In genomic region chr11:802693-803466, GRCh38 we compare ENCODE assay signal across 12 cellular contexts. TPM values are rescaled to one million over a fixed set of nuclear protein-coding genes. Genes with fewer than 3 reads are reported as not detected.
A peak's percentile ranks its signal among the peaks of the same experiment; 100 is the strongest.
DNase-seq lines count a peak whose midpoint lies in the region; ATAC-seq and TF ChIP-seq lines count a peak whose summit lies in the region.
"Had no signal": no experiment of that assay in that cellular context is flagged by ENCODE, and none has a peak within 500 bp of the region (broad histone marks: within the 10 kb centered on the region; RNA-seq: fewer than 3 reads in every experiment).

No MANE protein-coding gene starts in this region.

- peak overlapping the region; percentile 64 for H3K4me3 Mint-ChIP-seq in activated naive CD4-positive, alpha-beta T cell treated with anti-CD3 and anti-CD28 coated beads, Interleukin-2, amount 50 U/mL, for 24 hours
- peak overlapping the region; percentile 82 for H3K4me3 Mint-ChIP-seq in activated CD4-positive, alpha-beta memory T cell treated with anti-CD3 and anti-CD28 coated beads, Interleukin-2, amount 10 ng/mL, durations not matched to agents 7 days and 5 days

- H3K27ac Mint-ChIP-seq in activated naive CD4-positive, alpha-beta T cell treated with anti-CD3 and anti-CD28 coated beads, Interleukin-2, amount 50 U/mL, for 24 hours: no peak overlapping the region
- no peak overlapping the region for H3K27ac Mint-ChIP-seq in activated naive CD4-positive, alpha-beta T cell treated with anti-CD3 and anti-CD28 coated beads, Interleukin-2, amount 50 U/mL, for 72 hours
- no peak overlapping the region for H3K27ac Mint-ChIP-seq in activated CD4-positive, alpha-beta memory T cell treated with anti-CD3 and anti-CD28 coated beads, Interleukin-2, amount 10 ng/mL, durations not matched to agents 7 days and 5 days

- ATAC-seq in activated naive CD4-positive, alpha-beta T cell treated with anti-CD3 and anti-CD28 coated beads, Interleukin-2, amount 50 U/mL, for 72 hours: no peak
- ATAC-seq in upper lobe of right lung: no peak

- no peaks in the 10 kb centered on the region for H3K36me3 Mint-ChIP-seq in activated naive CD4-positive, alpha-beta T cell treated with anti-CD3 and anti-CD28 coated beads, Interleukin-2, amount 50 U/mL, for 24 hours
- H3K36me3 Mint-ChIP-seq in activated naive CD4-positive, alpha-beta T cell treated with anti-CD3 and anti-CD28 coated beads, Interleukin-2, amount 50 U/mL, for 72 hours: no peaks in the 10 kb centered on the region
- H3K36me3 Mint-ChIP-seq in activated CD4-positive, alpha-beta memory T cell treated with anti-CD3 and anti-CD28 coated beads, Interleukin-2, amount 10 ng/mL, durations not matched to agents 7 days and 5 days (ENCODE audit: low read depth): peaks cover 18% of the 10 kb centered on the region

- H3K4me3 ChIP-seq in skeletal muscle cell (ENCODE audit: low read depth, low read length) (peak overlapping the region; percentile 75), upper lobe of right lung (no peak overlapping the region)
- H3K4me3 ChIP-seq: adrenal gland, prostate gland had no signal

- TF ChIP-seq CTCF in upper lobe of right lung (IDR thresholded peaks at IDR 0.05): no peak

- no peak for DNase-seq in activated naive CD4-positive, alpha-beta T cell treated with anti-CD3 and anti-CD28 coated beads, Interleukin-2, amount 50 U/mL, for 72 hours (ENCODE audit: low spot score in 2 of 2)
- DNase-seq in activated CD4-positive, alpha-beta memory T cell treated with anti-CD3 and anti-CD28 coated beads, Interleukin-2, amount 10 ng/mL, durations not matched to agents 7 days and 5 days: no peak
- no peak for DNase-seq in skeletal muscle cell (ENCODE audit: low read depth)
- DNase-seq in upper lobe of right lung: no peak
- DNase-seq in D341Med (ENCODE audit: low spot score): no peak
- DNase-seq: activated CD4-positive, alpha-beta T cell treated with anti-CD3 and anti-CD28 coated beads, Interleukin-2, amount 50 U/mL, for 1 hour; adrenal gland; cortex of kidney; midbrain; NCI-H2029 treated with DMSO at 0.1 percent for 48 hours had no signal

- H3K4me1 ChIP-seq in upper lobe of right lung: peaks cover 15% of the 10 kb centered on the region

- H3K9me3 Mint-ChIP-seq in activated naive CD4-positive, alpha-beta T cell treated with anti-CD3 and anti-CD28 coated beads, Interleukin-2, amount 50 U/mL, for 24 hours: no peaks in the 10 kb centered on the region
- H3K9me3 Mint-ChIP-seq in activated naive CD4-positive, alpha-beta T cell treated with anti-CD3 and anti-CD28 coated beads, Interleukin-2, amount 50 U/mL, for 72 hours: no peaks in the 10 kb centered on the region
- no peaks in the 10 kb centered on the region for H3K9me3 Mint-ChIP-seq in activated CD4-positive, alpha-beta memory T cell treated with anti-CD3 and anti-CD28 coated beads, Interleukin-2, amount 10 ng/mL, durations not matched to agents 7 days and 5 days

- CTCF ChIA-PET in activated CD4-positive, alpha-beta memory T cell treated with anti-CD3 and anti-CD28 coated beads, Interleukin-2, amount 10 ng/mL, durations not matched to agents 7 days and 5 days (lab: Charles Lee): no interaction called here

- H3K27me3 ChIP-seq in upper lobe of right lung: no peaks in the 10 kb centered on the region
- H3K27me3 ChIP-seq: adrenal gland had no signal

- no peaks in the 10 kb centered on the region for H3K27me3 Mint-ChIP-seq in activated naive CD4-positive, alpha-beta T cell treated with anti-CD3 and anti-CD28 coated beads, Interleukin-2, amount 50 U/mL, for 24 hours
- no peaks in the 10 kb centered on the region for H3K27me3 Mint-ChIP-seq in activated CD4-positive, alpha-beta memory T cell treated with anti-CD3 and anti-CD28 coated beads, Interleukin-2, amount 10 ng/mL, durations not matched to agents 7 days and 5 days

- intact Hi-C loops in upper lobe of right lung (cut with DNase I): no loop called here

- H3K9me3 ChIP-seq in upper lobe of right lung: no peaks in the 10 kb centered on the region
- H3K9me3 ChIP-seq: adrenal gland, prostate gland had no signal

- POLR2A ChIA-PET in activated CD4-positive, alpha-beta memory T cell treated with anti-CD3 and anti-CD28 coated beads, Interleukin-2, amount 10 ng/mL, durations not matched to agents 7 days and 5 days (lab: Charles Lee): interaction anchor here (2.3 kb wide), 1 partner anchor 25 kb away, joined by 12 read pairs; the partner anchor contains the start of gene GATD1

- peaks cover 8% of the 10 kb centered on the region for H3K4me1 Mint-ChIP-seq in activated naive CD4-positive, alpha-beta T cell treated with anti-CD3 and anti-CD28 coated beads, Interleukin-2, amount 50 U/mL, for 24 hours
- peaks cover 32% of the 10 kb centered on the region for H3K4me1 Mint-ChIP-seq in activated CD4-positive, alpha-beta memory T cell treated with anti-CD3 and anti-CD28 coated beads, Interleukin-2, amount 10 ng/mL, durations not matched to agents 7 days and 5 days

- H3K27ac ChIP-seq in upper lobe of right lung: no peak overlapping the region
- H3K27ac ChIP-seq: adrenal gland, prostate gland had no signal

- no peaks in the 10 kb centered on the region for H3K36me3 ChIP-seq in upper lobe of right lung
- H3K36me3 ChIP-seq: prostate gland had no signal

RNA-seq across cellular contexts. Expression of gene PIDD1, which starts 2.2 kb away (rescaled TPM):
- total RNA-seq in activated naive CD4-positive, alpha-beta T cell treated with anti-CD3 and anti-CD28 coated beads, Interleukin-2, amount 50 U/mL, for 72 hours: 10 to 100 TPM; 32.8 to 59.2 TPM
- total RNA-seq in activated CD4-positive, alpha-beta memory T cell treated with anti-CD3 and anti-CD28 coated beads, Interleukin-2, amount 10 ng/mL, durations not matched to agents 7 days and 5 days: 10 to 100 TPM; 45.1 to 48.5 TPM
- total RNA-seq in upper lobe of right lung: 13.1 TPM

RNA-seq across cellular contexts. Expression of gene SLC25A22, which starts 4.8 kb away (rescaled TPM):
- 10 to 100 TPM; 22.6 to 34.6 TPM for total RNA-seq in activated naive CD4-positive, alpha-beta T cell treated with anti-CD3 and anti-CD28 coated beads, Interleukin-2, amount 50 U/mL, for 72 hours
- total RNA-seq in activated CD4-positive, alpha-beta memory T cell treated with anti-CD3 and anti-CD28 coated beads, Interleukin-2, amount 10 ng/mL, durations not matched to agents 7 days and 5 days: 10 to 100 TPM; 35.7 to 38.3 TPM
- 20.8 TPM for total RNA-seq in upper lobe of right lung

RNA-seq across cellular contexts. Expression of gene RPLP2, which starts 6.9 kb away (rescaled TPM):
- 1,000 to 10,000 TPM; 3,020 to 3,653 TPM for total RNA-seq in activated naive CD4-positive, alpha-beta T cell treated with anti-CD3 and anti-CD28 coated beads, Interleukin-2, amount 50 U/mL, for 72 hours
- 1,000 to 10,000 TPM; 2,077 to 2,079 TPM for total RNA-seq in activated CD4-positive, alpha-beta memory T cell treated with anti-CD3 and anti-CD28 coated beads, Interleukin-2, amount 10 ng/mL, durations not matched to agents 7 days and 5 days
- total RNA-seq in upper lobe of right lung: 1,548 TPM

RNA-seq across cellular contexts. Expression of gene CEND1, which starts 13.0 kb away (rescaled TPM):
- total RNA-seq in activated naive CD4-positive, alpha-beta T cell treated with anti-CD3 and anti-CD28 coated beads, Interleukin-2, amount 50 U/mL, for 72 hours: 1 to 10 TPM in 1 of 2 donors, not detected in 1; 1.1 TPM
- total RNA-seq in activated CD4-positive, alpha-beta memory T cell treated with anti-CD3 and anti-CD28 coated beads, Interleukin-2, amount 10 ng/mL, durations not matched to agents 7 days and 5 days: 1 to 10 TPM; 1.2 to 1.6 TPM
- not detected for total RNA-seq in upper lobe of right lung

RNA-seq across cellular contexts. Expression of gene PNPLA2, which starts 15.8 kb away (rescaled TPM):
- 10 to 100 TPM; 24.5 to 49.1 TPM for total RNA-seq in activated naive CD4-positive, alpha-beta T cell treated with anti-CD3 and anti-CD28 coated beads, Interleukin-2, amount 50 U/mL, for 72 hours
- 10 to 100 TPM; 66.8 to 70.9 TPM for total RNA-seq in activated CD4-positive, alpha-beta memory T cell treated with anti-CD3 and anti-CD28 coated beads, Interleukin-2, amount 10 ng/mL, durations not matched to agents 7 days and 5 days
- total RNA-seq in upper lobe of right lung: 143 TPM
